Comparison of ENCODE assay signal across 14 cellular contexts in genomic region chr11:133830931-133831907, GRCh38. TPM values are rescaled to one million over a fixed set of nuclear protein-coding genes. Genes with fewer than 3 reads are reported as not detected.
DNase-seq lines count a peak whose midpoint lies in the region; ATAC-seq and TF ChIP-seq lines count a peak whose summit lies in the region.
"Had no signal": no experiment of that assay in that cellular context is flagged by ENCODE, and none has a peak within 500 bp of the region (broad histone marks: within the 10 kb centered on the region; RNA-seq: fewer than 3 reads in every experiment).

No MANE protein-coding gene starts in this region.

- H3K9me3 ChIP-seq in BE2C (no peaks in the 10 kb centered on the region), OCI-LY1 (ENCODE audit: low read length) (no peaks in the 10 kb centered on the region)
- H3K9me3 ChIP-seq: ascending aorta, MG63 had no signal

- H3K9me2 ChIP-seq in OCI-LY1 (ENCODE audit: low read depth, low read length) = no peaks in the 10 kb centered on the region

- H3F3A ChIP-seq in OCI-LY1 (ENCODE audit: insufficient read depth, low read length) = no peaks in the 10 kb centered on the region

- no peaks in the 10 kb centered on the region for H3K79me2 ChIP-seq in OCI-LY1 (ENCODE audit: insufficient read depth, low read length)

- H3K4me2 ChIP-seq in OCI-LY1 (ENCODE audit: low read length) = no peak overlapping the region

- H3K27me3 ChIP-seq in BE2C (no peaks in the 10 kb centered on the region; the same call in 1 of the 2 replicates), OCI-LY1 (ENCODE audit: insufficient read depth, low read length) (no peaks in the 10 kb centered on the region)
- H3K27me3 ChIP-seq: ascending aorta, MG63 had no signal

- DNase-seq in BE2C = no peak
- DNase-seq in GM10266 (ENCODE audit: extremely low spot score) = no peak
- peak; percentile 76 for DNase-seq in iPS-NIHi11 (ENCODE audit: low spot score)
- DNase-seq in globus pallidus (ENCODE audit: low spot score) = no peak
- DNase-seq: MG63; naive B cell; stimulated activated CD4-positive, alpha-beta T cell treated with anti-CD3 and anti-CD28 coated beads, Interleukin-12 subunit alpha, Interleukin-12 subunit beta, amount 100 ng/mL, for 4 hours; stimulated activated CD8-positive, alpha-beta memory T cell treated with anti-CD3 and anti-CD28 coated beads, Interleukin-4, amount 100 ng/mL, for 48 hours had no signal

- H3K9ac ChIP-seq in OCI-LY1 (ENCODE audit: low read length) = no peak overlapping the region

- H3K27ac ChIP-seq in OCI-LY1 (ENCODE audit: low read depth, low read length, poor library complexity, severe bottlenecking) = no peak overlapping the region
- H3K27ac ChIP-seq: ascending aorta had no signal

- TF ChIP-seq CTCF in BE2C (IDR thresholded peaks at IDR 0.05; ENCODE audit: low read depth, low read length) (peak; percentile 56), GM10266 (IDR thresholded peaks at IDR 0.05; ENCODE audit: control insufficient read depth, insufficient read depth, low read depth, missing control alignments) (peak; percentile 31), OCI-LY1 (IDR thresholded peaks at IDR 0.05; ENCODE audit: low read length) (peak; percentile 31; the same call in 1 of the 2 replicates)

- no peak overlapping the region for H2AFZ ChIP-seq in OCI-LY1 (ENCODE audit: low read length)

- ATAC-seq in HG03025 (IDR thresholded peaks at IDR 0.05; ENCODE audit: low FRiP score, unreplicated experiment) (no peak), esophagus mucosa (no peak), GM19452 (IDR thresholded peaks at IDR 0.05; ENCODE audit: unreplicated experiment) (no peak)

- no peaks in the 10 kb centered on the region for H3K36me3 ChIP-seq in BE2C
- H3K36me3 ChIP-seq in OCI-LY1 (ENCODE audit: insufficient read depth, low read length) = no peaks in the 10 kb centered on the region
- H3K36me3 ChIP-seq: ascending aorta, MG63 had no signal

- H3K4me1 ChIP-seq in BE2C (no peaks in the 10 kb centered on the region), OCI-LY1 (ENCODE audit: insufficient read depth, low read length, severe bottlenecking) (no peaks in the 10 kb centered on the region)
- H3K4me1 ChIP-seq: ascending aorta had no signal

- H4K20me1 ChIP-seq in OCI-LY1 (ENCODE audit: insufficient read depth, low read length) = no peaks in the 10 kb centered on the region

- no peak overlapping the region for H3K4me3 ChIP-seq in BE2C (ENCODE audit: low read depth, low read length)
- no peak overlapping the region for H3K4me3 ChIP-seq in OCI-LY1 (ENCODE audit: low read depth, low read length, poor library complexity, severe bottlenecking)
- H3K4me3 ChIP-seq: ascending aorta, MG63 had no signal

RNA-seq across cellular contexts. Expression of gene SPATA19, which starts 14.1 kb away (rescaled TPM):
- polyA plus RNA-seq in BE2C (2012; ENCODE audit: insufficient read depth, insufficient read length, low read depth) = not detected
- not detected for total RNA-seq in esophagus mucosa
- total RNA-seq: ascending aorta had no signal
- polyA plus RNA-seq: CD14-positive monocyte had no signal
